8 cellular contexts compared by ENCODE assay signal in genomic region chr22:49305215-49305965, GRCh38.
DNase-seq lines count a peak whose midpoint lies in the region; ATAC-seq and TF ChIP-seq lines count a peak whose summit lies in the region.

No MANE protein-coding gene starts in this region.

- H2AFZ ChIP-seq in DND-41 (ENCODE audit: low read depth, low read length), result no peak overlapping the region

- H3K9me3 Mint-ChIP-seq in activated CD4-positive, alpha-beta T cell treated with anti-CD3 and anti-CD28 coated beads for 36 hours (ENCODE audit: low read depth), result no peaks in the 10 kb centered on the region
- H3K9me3 Mint-ChIP-seq in naive B cell, result peaks cover 0 to 1% (median 0%) of the 10 kb centered on the region in 7 donors

- H3K27me3 ChIP-seq in DND-41 (ENCODE audit: insufficient read depth, low read length, poor library complexity), result no peaks in the 10 kb centered on the region

- peak; percentile 95 for TF ChIP-seq CTCF in DND-41 (IDR thresholded peaks at IDR 0.05; ENCODE audit: borderline replicate concordance, extremely low read depth, low read length, poor library complexity, severe bottlenecking)

- DNase-seq in DND-41 (peak; percentile 53), Kasumi-1 (lab: John Stamatoyannopoulos, UW) (peak; percentile 3 to 16), ecto neural progenitor cell (ENCODE audit: low spot score) (peak; percentile 95), naive B cell (peak; percentile 32)
- peak; percentile 82 for DNase-seq in activated CD4-positive, alpha-beta T cell treated with anti-CD3 and anti-CD28 coated beads for 36 hours
- peak; percentile 41 for DNase-seq in stimulated activated CD8-positive, alpha-beta memory T cell treated with anti-CD3 and anti-CD28 coated beads, Interleukin-7, amount 100 ng/mL, for 24 hours (ENCODE audit: low read depth)

- no peaks in the 10 kb centered on the region for H3K36me3 Mint-ChIP-seq in activated CD4-positive, alpha-beta T cell treated with anti-CD3 and anti-CD28 coated beads for 36 hours (ENCODE audit: low read depth)
- H3K36me3 Mint-ChIP-seq in naive B cell, result no peaks in the 10 kb centered on the region

- H3K79me2 ChIP-seq in DND-41 (ENCODE audit: insufficient read depth, low read length), result no peaks in the 10 kb centered on the region

- POLR2A ChIA-PET in activated CD4-positive, alpha-beta T cell treated with anti-CD3 and anti-CD28 coated beads for 36 hours (lab: Charles Lee), result no interaction called here

- ATAC-seq in DND-41 (ENCODE audit: insufficient read depth, low read depth) (peak; percentile 78), naive B cell (ENCODE audit: low read depth in 2 of 2) (no peak), GM21528 (IDR thresholded peaks at IDR 0.05; ENCODE audit: low FRiP score, unreplicated experiment) (no peak), GM21515 (IDR thresholded peaks at IDR 0.05; ENCODE audit: unreplicated experiment) (no peak)
- ATAC-seq in activated CD4-positive, alpha-beta T cell treated with anti-CD3 and anti-CD28 coated beads for 36 hours, result peak; percentile 66

- CTCF ChIA-PET in activated CD4-positive, alpha-beta T cell treated with anti-CD3 and anti-CD28 coated beads for 36 hours (lab: Charles Lee), result interaction anchor here (0.6 to 1.6 kb wide), 9 partner anchors 10 to 440 kb away, joined by 3 to 9 read pairs (median 3); no protein-coding TSS in a partner anchor

- no peaks in the 10 kb centered on the region for H3K4me1 Mint-ChIP-seq in activated CD4-positive, alpha-beta T cell treated with anti-CD3 and anti-CD28 coated beads for 36 hours
- no peaks in the 10 kb centered on the region for H3K4me1 Mint-ChIP-seq in naive B cell

- H3K27ac ChIP-seq in DND-41 (ENCODE audit: low read length), result no peak overlapping the region

- no peak overlapping the region for H3K27ac Mint-ChIP-seq in activated CD4-positive, alpha-beta T cell treated with anti-CD3 and anti-CD28 coated beads for 36 hours
- no peak overlapping the region for H3K27ac Mint-ChIP-seq in naive B cell

- H3K4me3 Mint-ChIP-seq in activated CD4-positive, alpha-beta T cell treated with anti-CD3 and anti-CD28 coated beads for 36 hours, result no peak overlapping the region
- H3K4me3 Mint-ChIP-seq in naive B cell, result peak overlapping the region in 1 of 8 donors; percentile 42

- peaks cover 19% of the 10 kb centered on the region for H3K27me3 Mint-ChIP-seq in activated CD4-positive, alpha-beta T cell treated with anti-CD3 and anti-CD28 coated beads for 36 hours
- H3K27me3 Mint-ChIP-seq in naive B cell, result peaks cover 24 to 52% (median 48%) of the 10 kb centered on the region in 3 donors

- no peak overlapping the region for H3K4me3 ChIP-seq in DND-41 (ENCODE audit: low read depth in 1 of 2, low read length in 2 of 2)

- no peak overlapping the region for H3K4me2 ChIP-seq in DND-41 (ENCODE audit: insufficient read depth, low read length)

- H3K36me3 ChIP-seq in DND-41 (ENCODE audit: insufficient read depth, low read length), result no peaks in the 10 kb centered on the region

- H3K9me3 ChIP-seq in DND-41 (ENCODE audit: insufficient read depth, low read length, severe bottlenecking), result no peaks in the 10 kb centered on the region

- peaks cover 7% of the 10 kb centered on the region for H4K20me1 ChIP-seq in DND-41 (ENCODE audit: insufficient read depth, low read length)

- no peaks in the 10 kb centered on the region for H3K4me1 ChIP-seq in DND-41 (ENCODE audit: insufficient read depth, low read length)

- H3K9ac ChIP-seq in DND-41 (ENCODE audit: low read depth, low read length), result no peak overlapping the region

- intact Hi-C loops in activated CD4-positive, alpha-beta T cell treated with anti-CD3 and anti-CD28 coated beads for 36 hours (cut with DNase I, micrococcal nuclease), result loop anchor here (1.0 to 10.0 kb wide), 4 partner anchors 258 to 731 kb away; no protein-coding TSS in a partner anchor

Comparison
In these comparisons a context has a peak if more than half of its experiments do, and no peak if none do; other contexts are left out.
1. ATAC-seq: peak in DND-41 (single experiment) and activated CD4-positive, alpha-beta T cell treated with anti-CD3 and anti-CD28 coated beads for 36 hours (single experiment); none in naive B cell (0 of 2), GM21528 (single experiment) and GM21515 (single experiment).
2. DNase-seq: peak in every context shown above with its lines; median percentile 95 in ecto neural progenitor cell; 82 in activated CD4-positive, alpha-beta T cell treated with anti-CD3 and anti-CD28 coated beads for 36 hours; 53 in DND-41; 41 in stimulated activated CD8-positive, alpha-beta memory T cell treated with anti-CD3 and anti-CD28 coated beads, Interleukin-7, amount 100 ng/mL, for 24 hours; 32 in naive B cell; 10 in Kasumi-1.